In the genomic region with DNA sequence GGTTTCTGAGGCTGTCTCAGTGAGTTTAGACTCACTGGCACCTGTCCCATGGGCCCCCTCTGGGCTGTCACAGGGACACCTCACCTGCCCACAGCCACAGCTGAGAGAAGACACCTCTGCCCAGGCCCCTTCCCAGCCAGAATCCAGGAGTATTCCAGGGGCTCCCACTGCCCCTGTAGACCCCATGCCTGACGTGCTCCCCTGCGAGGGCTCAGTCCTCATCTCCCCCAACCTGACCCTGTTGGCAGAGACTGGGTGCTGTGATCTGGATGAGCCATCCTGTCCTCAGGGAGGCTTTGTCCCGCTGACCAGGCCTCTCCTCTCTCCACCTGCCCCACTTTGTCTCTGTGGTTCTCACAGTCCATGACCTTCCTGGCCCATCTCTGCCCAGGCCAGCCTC, we compare ENCODE assay signal across 16 cellular contexts.
A peak's percentile ranks its signal among the peaks of the same experiment; 100 is the strongest.
DNase-seq lines count a peak whose midpoint lies in the region; ATAC-seq and TF ChIP-seq lines count a peak whose summit lies in the region.
"Had no signal": no experiment of that assay in that cellular context is flagged by ENCODE, and none has a peak within 500 bp of the region (broad histone marks: within the 10 kb centered on the region; RNA-seq: fewer than 3 reads in every experiment).

No MANE protein-coding gene starts in this region.

- no peak overlapping the region for H2BK120ac ChIP-seq in neuronal stem cell (ENCODE audit: low read depth, low read length)
- H2BK120ac ChIP-seq in mesenchymal stem cell (ENCODE audit: low read depth, low read length): no peak overlapping the region

- H3F3A ChIP-seq in GM23338 (replicated peaks; ENCODE audit: low read depth): no peaks in the 10 kb centered on the region
- H3F3A ChIP-seq in PC-9 (ENCODE audit: insufficient read depth, low read depth): peaks cover 26% of the 10 kb centered on the region

- no peak overlapping the region for H3K27ac Mint-ChIP-seq in GM23338
- H3K27ac Mint-ChIP-seq: B cell; CD4-positive, CD25-positive, alpha-beta regulatory T cell; CD8-positive, alpha-beta T cell had no signal

- TF ChIP-seq POLR2A in right lobe of liver (IDR thresholded peaks at IDR 0.05): no peak

- H3K9me3 Mint-ChIP-seq in GM23338: no peaks in the 10 kb centered on the region
- H3K9me3 Mint-ChIP-seq: CD8-positive, alpha-beta T cell had no signal

- no peaks in the 10 kb centered on the region for H3K36me3 ChIP-seq in GM23338 (ENCODE audit: insufficient read depth)
- H3K36me3 ChIP-seq in PC-9 (ENCODE audit: low read depth): peaks cover 18% of the 10 kb centered on the region
- H3K36me3 ChIP-seq in neuronal stem cell (replicated peaks in 1 of 2; ENCODE audit: control insufficient read depth in 2 of 2, insufficient read depth in 2 of 2, low read length in 2 of 2): no peaks in the 10 kb centered on the region
- no peaks in the 10 kb centered on the region for H3K36me3 ChIP-seq in right lobe of liver
- H3K36me3 ChIP-seq in A673 (ENCODE audit: insufficient read depth, low read length, poor library complexity, severe bottlenecking): no peaks in the 10 kb centered on the region
- H3K36me3 ChIP-seq in mesenchymal stem cell (ENCODE audit: control insufficient read depth in 1 of 2, insufficient read depth in 2 of 2, low read depth in 1 of 2, low read length in 2 of 2): no peaks in the 10 kb centered on the region
- H3K36me3 ChIP-seq: BLaER1 had no signal

- H3K9ac ChIP-seq in neuronal stem cell (ENCODE audit: low read depth, low read length, poor library complexity) (no peak overlapping the region), mesenchymal stem cell (ENCODE audit: low read length) (no peak overlapping the region)
- H3K9ac ChIP-seq: BLaER1 had no signal

- H3K79me1 ChIP-seq in neuronal stem cell (ENCODE audit: low read depth, low read length): no peaks in the 10 kb centered on the region
- H3K79me1 ChIP-seq in mesenchymal stem cell (replicated peaks; ENCODE audit: low read length, poor library complexity, severe bottlenecking): no peaks in the 10 kb centered on the region

- no peak overlapping the region for H4K91ac ChIP-seq in neuronal stem cell (ENCODE audit: low read depth, low read length, poor library complexity)
- no peak overlapping the region for H4K91ac ChIP-seq in mesenchymal stem cell (ENCODE audit: low read length)

- no peak overlapping the region for H3K27ac ChIP-seq in GM23338 (ENCODE audit: low read depth)
- peak overlapping the region; percentile 100 for H3K27ac ChIP-seq in PC-9
- H3K27ac ChIP-seq in neuronal stem cell (replicated peaks; ENCODE audit: low read length): no peak overlapping the region
- H3K27ac ChIP-seq in right lobe of liver: no peak overlapping the region
- no peak overlapping the region for H3K27ac ChIP-seq in A673 (ENCODE audit: low read depth, low read length, poor library complexity, severe bottlenecking)
- H3K27ac ChIP-seq in mesenchymal stem cell (ENCODE audit: low read length, poor library complexity, severe bottlenecking): no peak overlapping the region
- H3K27ac ChIP-seq: BLaER1, C4-2B had no signal

- H3K4me1 ChIP-seq in GM23338 (ENCODE audit: insufficient read depth) (no peaks in the 10 kb centered on the region), PC-9 (replicated peaks; ENCODE audit: insufficient read depth) (peaks cover 54% of the 10 kb centered on the region), neuronal stem cell (ENCODE audit: control insufficient read depth in 2 of 2, insufficient read depth in 1 of 2, low read depth in 1 of 2, low read length in 2 of 2) (no peaks in the 10 kb centered on the region), right lobe of liver (no peaks in the 10 kb centered on the region), A673 (ENCODE audit: insufficient read depth, low read length, poor library complexity, severe bottlenecking) (no peaks in the 10 kb centered on the region), mesenchymal stem cell (ENCODE audit: control insufficient read depth, insufficient read depth, low read depth, low read length) (no peaks in the 10 kb centered on the region)
- H3K4me1 ChIP-seq: BLaER1, Caco-2 had no signal

- H3K79me2 ChIP-seq in GM23338 (replicated peaks; ENCODE audit: insufficient read depth): no peaks in the 10 kb centered on the region
- H3K79me2 ChIP-seq in PC-9 (ENCODE audit: low read depth): peaks cover 31% of the 10 kb centered on the region

- H3K14ac ChIP-seq in neuronal stem cell (ENCODE audit: low read length) (no peak overlapping the region), mesenchymal stem cell (ENCODE audit: low read length in 2 of 2) (no peak overlapping the region)

- H3K9me3 ChIP-seq in PC-9 (ENCODE audit: insufficient read depth, low read depth): 0 out of 2 replicates have a peak, but pooled peaks cover 5% of the 10 kb centered on the region
- H3K9me3 ChIP-seq in neuronal stem cell (replicated peaks in 1 of 2; ENCODE audit: control insufficient read depth in 2 of 2, insufficient read depth in 1 of 2, low read depth in 1 of 2, low read length in 2 of 2): no peaks in the 10 kb centered on the region
- no peaks in the 10 kb centered on the region for H3K9me3 ChIP-seq in right lobe of liver
- no peaks in the 10 kb centered on the region for H3K9me3 ChIP-seq in A673 (ENCODE audit: low read depth, low read length, poor library complexity, severe bottlenecking)
- no peaks in the 10 kb centered on the region for H3K9me3 ChIP-seq in mesenchymal stem cell (ENCODE audit: control insufficient read depth, low read length)
- H3K9me3 ChIP-seq: BLaER1, Caco-2 had no signal

- H3K36me3 Mint-ChIP-seq in GM23338 (ENCODE audit: low read depth): no peaks in the 10 kb centered on the region
- H3K36me3 Mint-ChIP-seq: CD4-positive, CD25-positive, alpha-beta regulatory T cell; CD8-positive, alpha-beta T cell had no signal

- no peaks in the 10 kb centered on the region for H3K4me1 Mint-ChIP-seq in GM23338
- H3K4me1 Mint-ChIP-seq: B cell; CD4-positive, CD25-positive, alpha-beta regulatory T cell had no signal

- no peak for DNase-seq in GM23338 (ENCODE audit: low spot score)
- no peak for DNase-seq in PC-9
- DNase-seq in neuronal stem cell (ENCODE audit: low spot score): no peak
- no peak for DNase-seq in right lobe of liver
- no peak for DNase-seq in A673 (ENCODE audit: low spot score)
- no peak for DNase-seq in mesenchymal stem cell
- DNase-seq: Caco-2; CD4-positive, CD25-positive, alpha-beta regulatory T cell; CD8-positive, alpha-beta T cell; DMS153; DND-41; H7; HCEC 1CT had no signal

- no CpG with 5 or more reads among the region's 3 CpGs for WGBS in neuronal stem cell (ENCODE audit: extremely low coverage in 2 of 2, insufficient read length in 2 of 2, insufficient replicate concordance in 1 of 2), 2 donors
- no CpG with 5 or more reads among the region's 3 CpGs for whole genome bisulfite sequencing in right lobe of liver (ENCODE audit: insufficient coverage, low coverage, low lambda C conversion rate, missing lambda C conversion rate)
- 55% methylated on average over 3 of the region's 3 CpGs for WGBS in mesenchymal stem cell

- BruUV-seq in PC-9 (replicated peaks; lab: Mats Ljungman, UMichigan) (TSS peak; percentile 55), A673 (replicated peaks; lab: Mats Ljungman, UMichigan) (no TSS peak)

- H3K18ac ChIP-seq in neuronal stem cell (ENCODE audit: low read length) (no peak overlapping the region), mesenchymal stem cell (ENCODE audit: low read depth in 1 of 2, low read length in 2 of 2) (no peak overlapping the region)

- H3K4me3 ChIP-seq in GM23338: no peak overlapping the region
- peak overlapping the region; percentile 63 for H3K4me3 ChIP-seq in PC-9
- no peak overlapping the region for H3K4me3 ChIP-seq in neuronal stem cell (ENCODE audit: low read length in 2 of 2)
- no peak overlapping the region for H3K4me3 ChIP-seq in right lobe of liver
- H3K4me3 ChIP-seq in A673 (ENCODE audit: low read depth, low read length, poor library complexity, severe bottlenecking): no peak overlapping the region
- H3K4me3 ChIP-seq in mesenchymal stem cell (ENCODE audit: insufficient read depth in 1 of 2, low read depth in 1 of 2, low read length in 2 of 2): no peak overlapping the region
- H3K4me3 ChIP-seq: BLaER1 had no signal

- ATAC-seq in GM23338 (no peak), right lobe of liver (no peak)
- ATAC-seq: CD8-positive, alpha-beta T cell had no signal

- no peaks in the 10 kb centered on the region for H4K20me1 ChIP-seq in GM23338 (replicated peaks; ENCODE audit: insufficient read depth)
- H4K20me1 ChIP-seq in PC-9 (ENCODE audit: insufficient read depth): no peaks in the 10 kb centered on the region
- H4K20me1 ChIP-seq: BLaER1 had no signal

- H3K23ac ChIP-seq in neuronal stem cell (ENCODE audit: low read depth, low read length, poor library complexity) (peak overlapping the region; percentile 6), mesenchymal stem cell (ENCODE audit: low read length in 2 of 2) (no peak overlapping the region)

- peak overlapping the region; percentile 60 for H2BK5ac ChIP-seq in neuronal stem cell (ENCODE audit: low read length)
- H2BK5ac ChIP-seq in mesenchymal stem cell (ENCODE audit: low read depth, low read length, poor library complexity, severe bottlenecking): no peak overlapping the region

- POLR2A ChIA-PET in PC-9 (lab: Charles Lee; ENCODE audit: unreplicated experiment): no interaction called here
- POLR2A ChIA-PET in A673 (lab: Charles Lee; ENCODE audit: low non-redundant PET): no interaction called here

- H2AFZ ChIP-seq in GM23338 (peak overlapping the region; percentile 81; the same call in 1 of the 2 replicates), PC-9 (no peak overlapping the region), neuronal stem cell (ENCODE audit: low read length) (no peak overlapping the region), mesenchymal stem cell (ENCODE audit: low read depth, low read length) (no peak overlapping the region)

- no peak overlapping the region for H2BK15ac ChIP-seq in neuronal stem cell (ENCODE audit: low read length)
- no peak overlapping the region for H2BK15ac ChIP-seq in mesenchymal stem cell (ENCODE audit: low read depth, poor library complexity, severe bottlenecking)

- H2BK12ac ChIP-seq in neuronal stem cell (ENCODE audit: low read length): no peak overlapping the region
- no peak overlapping the region for H2BK12ac ChIP-seq in mesenchymal stem cell (ENCODE audit: low read length in 2 of 2)

- no peak overlapping the region for H2AK5ac ChIP-seq in neuronal stem cell (ENCODE audit: low read depth, low read length)
- H2AK5ac ChIP-seq in mesenchymal stem cell (ENCODE audit: low read length, severe bottlenecking): no peak overlapping the region

- CTCF ChIA-PET in PC-9 (lab: Charles Lee): no interaction called here
- CTCF ChIA-PET in A673 (lab: Charles Lee): no interaction called here

- H3K4me2 ChIP-seq in GM23338 (no peak overlapping the region), PC-9 (peak overlapping the region; percentile 99), neuronal stem cell (ENCODE audit: insufficient read depth, low read length, poor library complexity, severe bottlenecking) (no peak overlapping the region), mesenchymal stem cell (ENCODE audit: low read length, poor library complexity, severe bottlenecking) (no peak overlapping the region)
- H3K4me2 ChIP-seq: BLaER1 had no signal

- intact Hi-C loops in PC-9 (cut with micrococcal nuclease; ENCODE audit: unreplicated experiment) (no loop called here), right lobe of liver (cut with DNase I) (no loop called here), A673 (cut with micrococcal nuclease; ENCODE audit: unreplicated experiment) (no loop called here)

- H3K27me3 Mint-ChIP-seq in GM23338 (ENCODE audit: insufficient read depth, low read depth, poor library complexity): peaks cover 7% of the 10 kb centered on the region

- H3K4me3 Mint-ChIP-seq in GM23338: no peak overlapping the region
- H3K4me3 Mint-ChIP-seq: B cell; CD4-positive, CD25-positive, alpha-beta regulatory T cell; CD8-positive, alpha-beta T cell had no signal

- H3K4ac ChIP-seq in neuronal stem cell (ENCODE audit: low read length) (no peak overlapping the region), mesenchymal stem cell (ENCODE audit: low read depth in 1 of 2, low read length in 2 of 2) (no peak overlapping the region)

- TF ChIP-seq CTCF in GM23338 (conservative IDR thresholded peaks at IDR 0.05; ENCODE audit: low read depth in 2 of 2): no peak
- TF ChIP-seq CTCF in PC-9 (conservative IDR thresholded peaks at IDR 0.05): no peak
- no peak for TF ChIP-seq CTCF in right lobe of liver (IDR thresholded peaks at IDR 0.05)
- TF ChIP-seq CTCF in A673 (conservative IDR thresholded peaks at IDR 0.05; ENCODE audit: low read depth, low read length): no peak

- peaks cover 3% of the 10 kb centered on the region; the same call in 1 of the 2 replicates for H3K9me2 ChIP-seq in GM23338 (ENCODE audit: insufficient read depth)
- H3K9me2 ChIP-seq in PC-9 (ENCODE audit: insufficient read depth): no peaks in the 10 kb centered on the region

- no peaks in the 10 kb centered on the region for H3K27me3 ChIP-seq in GM23338 (ENCODE audit: insufficient read depth)
- no peaks in the 10 kb centered on the region for H3K27me3 ChIP-seq in PC-9 (ENCODE audit: insufficient read depth, low read depth)
- H3K27me3 ChIP-seq in neuronal stem cell (ENCODE audit: control insufficient read depth in 3 of 3, insufficient read depth in 3 of 3, low read depth in 1 of 3, low read length in 3 of 3): peaks cover 0 to 24% (median 0%) of the 10 kb centered on the region in 3 experiments
- no peaks in the 10 kb centered on the region for H3K27me3 ChIP-seq in right lobe of liver
- no peaks in the 10 kb centered on the region for H3K27me3 ChIP-seq in A673 (replicated peaks; ENCODE audit: insufficient read depth, low read depth, low read length, poor library complexity)
- peaks cover 0 to 20% of the 10 kb centered on the region in 2 experiments for H3K27me3 ChIP-seq in mesenchymal stem cell (ENCODE audit: control insufficient read depth in 1 of 2, insufficient read depth in 1 of 2, low read length in 2 of 2)
- H3K27me3 ChIP-seq: BLaER1 had no signal

- H4K8ac ChIP-seq in neuronal stem cell (ENCODE audit: low read depth, low read length): no peak overlapping the region
- no peak overlapping the region for H4K8ac ChIP-seq in mesenchymal stem cell (ENCODE audit: low read length)
